ENCODE assay signal across 1 cellular context in the genomic region with DNA sequence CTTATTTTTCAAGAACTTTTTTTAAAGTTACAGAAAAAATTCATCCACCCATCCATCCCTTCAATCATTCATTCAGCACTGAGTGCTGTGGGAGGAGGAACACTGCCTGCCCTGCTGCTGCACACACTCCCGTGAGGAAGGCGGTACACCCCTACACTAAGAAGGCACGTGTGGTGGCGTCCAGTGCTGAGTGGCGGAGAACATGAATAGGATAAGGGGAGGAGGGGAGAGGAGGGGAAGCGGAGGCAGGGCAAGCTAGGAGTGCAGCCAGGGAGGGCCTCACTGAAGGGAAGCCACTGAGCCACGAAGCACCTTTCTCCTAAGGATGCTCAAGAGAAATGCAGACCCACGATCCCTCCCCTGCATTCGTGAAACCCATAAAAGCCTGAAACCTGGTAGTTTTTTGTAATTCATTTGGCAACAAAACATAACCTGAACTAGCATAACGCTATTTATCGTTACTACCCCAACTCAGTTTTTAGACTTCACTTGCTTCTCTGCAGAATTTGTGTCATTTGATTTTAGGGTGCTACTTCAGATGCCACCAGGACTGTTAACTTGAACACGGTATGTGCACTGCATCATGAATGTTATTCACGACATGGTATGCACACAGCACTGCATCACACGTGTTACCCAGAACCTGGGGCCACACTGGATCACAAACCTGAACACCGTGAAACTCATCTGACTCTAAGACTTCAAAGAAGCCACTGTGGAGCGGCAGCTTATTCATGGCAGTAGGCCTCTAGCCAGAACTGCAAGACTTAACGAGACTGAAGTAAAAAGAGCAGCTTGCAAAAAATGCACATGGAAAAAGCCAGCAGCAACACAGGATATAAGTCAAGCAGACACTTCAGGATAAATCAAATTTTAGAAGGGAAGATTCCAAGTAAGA.
TF ChIP-seq lines count a peak whose summit lies in the region.

No MANE protein-coding gene starts in this region.

TF ChIP-seq in IMR-90, 13 proteins besides CTCF, POLR2A, EP300 and RAD21:
- TF ChIP-seq BHLHE40 (IDR thresholded peaks at IDR 0.05; ENCODE audit: low read depth, low read length) (no peak), CHD1 (IDR thresholded peaks at IDR 0.05; ENCODE audit: low read depth, low read length) (no peak), CEBPB (IDR thresholded peaks at IDR 0.05; ENCODE audit: low read depth, low read length) (no peak), MXI1 (IDR thresholded peaks at IDR 0.05; ENCODE audit: borderline replicate concordance, low read depth, low read length) (no peak), SMC3 (IDR thresholded peaks at IDR 0.05; ENCODE audit: low read depth, low read length) (no peak), RCOR1 (IDR thresholded peaks at IDR 0.05; ENCODE audit: insufficient replicate concordance, low read length) (no peak)
- TF ChIP-seq, protein P1, sequence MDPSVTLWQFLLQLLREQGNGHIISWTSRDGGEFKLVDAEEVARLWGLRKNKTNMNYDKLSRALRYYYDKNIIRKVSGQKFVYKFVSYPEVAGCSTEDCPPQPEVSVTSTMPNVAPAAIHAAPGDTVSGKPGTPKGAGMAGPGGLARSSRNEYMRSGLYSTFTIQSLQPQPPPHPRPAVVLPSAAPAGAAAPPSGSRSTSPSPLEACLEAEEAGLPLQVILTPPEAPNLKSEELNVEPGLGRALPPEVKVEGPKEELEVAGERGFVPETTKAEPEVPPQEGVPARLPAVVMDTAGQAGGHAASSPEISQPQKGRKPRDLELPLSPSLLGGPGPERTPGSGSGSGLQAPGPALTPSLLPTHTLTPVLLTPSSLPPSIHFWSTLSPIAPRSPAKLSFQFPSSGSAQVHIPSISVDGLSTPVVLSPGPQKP (IDR thresholded peaks at IDR 0.05; ENCODE audit: borderline replicate concordance, low read depth, low read length): no peak
